Comparison of ENCODE assay signal across 8 cellular contexts in the genomic region with DNA sequence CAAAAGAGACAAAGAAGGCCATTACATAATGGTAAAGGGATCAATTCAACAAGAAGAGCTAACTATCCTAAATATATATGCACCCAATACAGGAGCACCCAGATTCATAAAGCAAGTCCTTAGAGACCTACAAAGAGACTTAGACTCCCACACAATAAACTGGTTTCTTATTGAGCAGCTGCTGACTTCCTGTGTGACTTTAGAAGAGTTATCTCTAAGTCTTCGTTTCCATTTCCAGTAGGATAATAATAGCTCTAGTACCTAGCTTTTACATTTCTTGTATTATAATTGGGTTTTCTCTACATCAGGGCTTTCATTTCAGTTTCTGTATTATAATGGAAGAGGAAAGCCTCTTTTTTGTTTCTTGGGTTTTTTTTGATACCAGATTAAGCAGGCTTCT.
DNase-seq lines count a peak whose midpoint lies in the region; ATAC-seq lines count a peak whose summit lies in the region.
"Not testable (repeated sequence)": the region's sequence is repeated elsewhere in the genome, so short reads cannot be mapped to it uniquely, and the experiment has no call there.

No MANE protein-coding gene starts in this region.

- ATAC-seq in GM18498 (IDR thresholded peaks at IDR 0.05; ENCODE audit: unreplicated experiment) (peak; percentile 99), GM18907 (IDR thresholded peaks at IDR 0.05; ENCODE audit: unreplicated experiment) (peak; percentile 76), GM19463 (IDR thresholded peaks at IDR 0.05; ENCODE audit: unreplicated experiment) (peak; percentile 95), GM21576 (IDR thresholded peaks at IDR 0.05; ENCODE audit: unreplicated experiment) (peak; percentile 100), HG02763 (IDR thresholded peaks at IDR 0.05; ENCODE audit: unreplicated experiment) (peak; percentile 99), HG03064 (IDR thresholded peaks at IDR 0.05; ENCODE audit: low read depth, unreplicated experiment) (peak; percentile 90), HG03442 (IDR thresholded peaks at IDR 0.05; ENCODE audit: unreplicated experiment) (peak; percentile 99)
- not testable (repeated sequence) for ATAC-seq in natural killer cell treated with Interleukin-12 subunit alpha and Interleukin-12 subunit beta and Interleukin-15 and Interleukin-18, amount 100 ng/mL, for 72 hours

- DNase-seq in natural killer cell treated with Interleukin-12 subunit alpha and Interleukin-12 subunit beta and Interleukin-15 and Interleukin-18, amount 100 ng/mL, for 72 hours (ENCODE audit: low spot score), result not testable (repeated sequence)

- H3K27ac Mint-ChIP-seq in natural killer cell treated with Interleukin-12 subunit alpha and Interleukin-12 subunit beta and Interleukin-15 and Interleukin-18, amount 100 ng/mL, for 72 hours, result peak overlapping the region in 1 of 2 donors; percentile 57

- H3K4me1 Mint-ChIP-seq in natural killer cell treated with Interleukin-12 subunit alpha and Interleukin-12 subunit beta and Interleukin-15 and Interleukin-18, amount 100 ng/mL, for 72 hours (ENCODE audit: low read depth in 2 of 2), result peaks cover 11 to 12% of the 10 kb centered on the region in 2 donors

- H3K9me3 Mint-ChIP-seq in natural killer cell treated with Interleukin-12 subunit alpha and Interleukin-12 subunit beta and Interleukin-15 and Interleukin-18, amount 100 ng/mL, for 72 hours, result not testable (repeated sequence)

- H3K4me3 Mint-ChIP-seq in natural killer cell treated with Interleukin-12 subunit alpha and Interleukin-12 subunit beta and Interleukin-15 and Interleukin-18, amount 100 ng/mL, for 72 hours, result peak overlapping the region; percentile 29

- H3K36me3 Mint-ChIP-seq in natural killer cell treated with Interleukin-12 subunit alpha and Interleukin-12 subunit beta and Interleukin-15 and Interleukin-18, amount 100 ng/mL, for 72 hours, result not testable (repeated sequence)

- not testable (repeated sequence) for H3K27me3 Mint-ChIP-seq in natural killer cell treated with Interleukin-12 subunit alpha and Interleukin-12 subunit beta and Interleukin-15 and Interleukin-18, amount 100 ng/mL, for 72 hours
